8 cellular contexts compared by ENCODE assay signal in the genomic region with DNA sequence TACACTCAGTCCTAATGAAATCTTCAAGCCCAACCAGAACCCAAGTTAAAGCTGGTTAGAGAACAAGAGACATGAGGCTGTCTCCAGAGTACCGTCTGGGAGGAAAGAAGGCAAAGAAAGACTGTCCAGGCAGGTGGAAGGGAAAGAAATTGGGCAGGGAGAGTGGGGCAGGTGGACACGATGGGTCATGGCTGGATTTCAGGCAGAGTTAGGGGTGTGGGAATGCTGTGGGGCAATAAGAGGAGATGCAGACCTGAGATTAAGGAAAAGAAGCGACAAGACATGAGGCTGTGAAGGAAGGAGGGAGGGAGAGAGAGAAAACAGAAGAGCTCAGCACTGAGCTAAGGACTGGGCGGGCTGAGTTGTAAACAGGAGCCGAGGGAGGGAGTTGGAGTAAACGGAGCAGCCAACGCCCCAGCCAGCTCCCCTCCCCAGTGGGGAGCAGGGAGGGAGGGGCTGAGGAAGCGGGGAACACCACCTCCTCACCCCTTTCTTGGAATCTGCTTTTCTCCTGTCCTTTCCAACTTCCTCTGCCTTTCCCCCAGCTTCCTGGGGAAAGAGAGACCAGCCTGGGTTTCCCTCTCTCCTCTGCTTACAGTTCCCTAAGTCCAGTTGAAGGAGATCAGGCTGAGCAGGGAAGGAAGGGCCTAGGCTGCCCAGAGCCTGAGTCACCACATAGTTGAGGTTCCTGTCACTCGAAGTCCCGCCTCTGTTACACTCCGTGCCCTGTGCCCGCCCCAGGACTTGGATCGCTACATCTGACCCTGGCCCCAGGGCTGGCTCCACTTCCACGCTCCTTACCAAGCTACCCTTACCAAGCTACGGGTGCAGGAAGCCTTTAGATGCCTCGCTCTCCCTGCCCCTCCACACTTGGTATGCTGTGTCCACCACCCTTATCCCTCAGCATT. TPM values are rescaled to one million over a fixed set of nuclear protein-coding genes. Genes with fewer than 3 reads are reported as not detected.
DNase-seq lines count a peak whose midpoint lies in the region; ATAC-seq, FAIRE-seq and TF ChIP-seq lines count a peak whose summit lies in the region.

No MANE protein-coding gene starts in this region.

- H3K9ac ChIP-seq in mammary epithelial cell (ENCODE audit: insufficient read depth, low read length) (peak overlapping the region; percentile 90), keratinocyte (ENCODE audit: control insufficient read depth, extremely low read depth, insufficient read depth, low read length) (peak overlapping the region; percentile 88)

- WGBS in mammary epithelial cell (ENCODE audit: low coverage, missing lambda C conversion rate) = 1% methylated on average over 14 of the region's 16 CpGs

- H3K4me3 ChIP-seq in HEK293 (ENCODE audit: low read depth, low read length) (no peak overlapping the region; the same call in 1 of the 2 replicates), mammary epithelial cell (replicated peaks in 1 of 3; ENCODE audit: insufficient read depth in 1 of 3, low read depth in 2 of 3, low read length in 3 of 3) (peak overlapping the region; percentile 26 to 45 (median 43)), keratinocyte (ENCODE audit: control insufficient read depth in 2 of 3, extremely low read depth in 1 of 3, insufficient read depth in 2 of 3, low read depth in 1 of 3, low read length in 3 of 3) (peak overlapping the region; percentile 3 to 65 (median 50))

- H3K9me3 ChIP-seq in HEK293 (ENCODE audit: control insufficient read depth, insufficient read depth, low read depth, low read length) (no peaks in the 10 kb centered on the region), mammary epithelial cell (replicated peaks; ENCODE audit: insufficient read depth, low read length) (no peaks in the 10 kb centered on the region), keratinocyte (ENCODE audit: control insufficient read depth, low read depth, low read length) (no peaks in the 10 kb centered on the region)

- H3K36me3 ChIP-seq in HEK293 (ENCODE audit: control insufficient read depth in 2 of 2, insufficient read depth in 1 of 2, low read length in 2 of 2) (peaks cover 0 to 19% of the 10 kb centered on the region in 2 experiments; a peak in 2 of 3 replicates), mammary epithelial cell (ENCODE audit: insufficient read depth, low read length) (no peaks in the 10 kb centered on the region), keratinocyte (ENCODE audit: control insufficient read depth in 2 of 2, extremely low read depth in 1 of 2, insufficient read depth in 2 of 2, low read length in 2 of 2) (peaks cover 0 to 4% of the 10 kb centered on the region in 2 experiments)

- H3K27ac ChIP-seq in HEK293 (ENCODE audit: extremely low read depth, low read depth, low read length) = peak overlapping the region; percentile 5; the same call in 1 of the 2 replicates
- peak overlapping the region; percentile 92 for H3K27ac ChIP-seq in mammary epithelial cell (ENCODE audit: insufficient read depth, low read depth, low read length)
- peak overlapping the region; percentile 97 for H3K27ac ChIP-seq in keratinocyte (ENCODE audit: control insufficient read depth, insufficient read depth, low read length)

- in situ Hi-C loops in mammary epithelial cell (cut with MboI; ENCODE audit: low sequenced_read_pairs in 2 of 2) = loop anchor here in 1 of 2 donors (10.0 kb wide), 1 partner anchor 158 kb away; no protein-coding TSS in a partner anchor

- POLR2A ChIA-PET in HEK293 (lab: Yijun Ruan, JAX) = interaction anchor here (0.5 to 5.7 kb wide), 15 partner anchors 7 to 339 kb away, joined by 3 to 53 read pairs (median 4); a partner anchor contains a TSS

- intact Hi-C loops in mammary epithelial cell (cut with micrococcal nuclease) = no loop called here

- ATAC-seq in HG03439 (IDR thresholded peaks at IDR 0.05; ENCODE audit: unreplicated experiment) = no peak

- no peak for TF ChIP-seq CTCF in HEK293 (tag by site-specific recombination; IDR thresholded peaks at IDR 0.05)
- no peak for TF ChIP-seq CTCF in mammary epithelial cell (conservative IDR thresholded peaks at IDR 0.05 in 1 of 2, IDR thresholded peaks at IDR 0.05 in 1 of 2; ENCODE audit: extremely low read depth in 1 of 2, insufficient read depth in 1 of 2, low read depth in 1 of 2, low read length in 2 of 2)
- no peak for TF ChIP-seq CTCF in keratinocyte (optimal IDR thresholded peaks at IDR 0.05 in 1 of 3, IDR thresholded peaks at IDR 0.05 in 1 of 3, conservative IDR thresholded peaks at IDR 0.05 in 1 of 3; ENCODE audit: extremely low read depth in 1 of 3, insufficient read depth in 2 of 3, low read length in 3 of 3)

- H3K27me3 ChIP-seq in mammary epithelial cell (ENCODE audit: insufficient read depth, low read length) = no peaks in the 10 kb centered on the region
- H3K27me3 ChIP-seq in keratinocyte (ENCODE audit: control insufficient read depth, extremely low read depth, insufficient read depth, low read length) = no peaks in the 10 kb centered on the region

- BruUV-seq in mammary epithelial cell (replicated peaks; lab: Mats Ljungman, UMichigan) = TSS peak; percentile 69

- CTCF ChIA-PET in HEK293 (lab: Yijun Ruan, JAX) = interaction anchor here (0.6 to 4.0 kb wide), 7 partner anchors 11 to 172 kb away, joined by 3 to 30 read pairs (median 4); no protein-coding TSS in a partner anchor
- CTCF ChIA-PET in mammary epithelial cell (lab: Charles Lee; ENCODE audit: low non-redundant PET) = interaction anchor here (0.5 to 1.6 kb wide), 3 partner anchors 10 to 471 kb away, joined by 3 to 11 read pairs (median 5); no protein-coding TSS in a partner anchor

- peaks cover 15% of the 10 kb centered on the region for H3K79me2 ChIP-seq in mammary epithelial cell (ENCODE audit: insufficient read depth, low read length)
- H3K79me2 ChIP-seq in keratinocyte (ENCODE audit: control insufficient read depth, insufficient read depth, low read length) = no peaks in the 10 kb centered on the region

- no peaks in the 10 kb centered on the region for H4K20me1 ChIP-seq in mammary epithelial cell (ENCODE audit: insufficient read depth, low read length)
- peaks cover 7% of the 10 kb centered on the region for H4K20me1 ChIP-seq in keratinocyte (ENCODE audit: control insufficient read depth, extremely low read depth, insufficient read depth, low read length)

- peak; percentile 65 for FAIRE-seq in keratinocyte (lab: Jason Lieb, UNC)

- DNase-seq in 8988T = peak; percentile 91
- peak; percentile 68 for DNase-seq in T follicular helper cell (ENCODE audit: low read depth)
- DNase-seq in mammary epithelial cell = peak; percentile 93
- DNase-seq in keratinocyte (ENCODE audit: low read depth, low spot score) = no peak
- DNase-seq in stimulated activated CD8-positive, alpha-beta memory T cell treated with anti-CD3 and anti-CD28 coated beads, Interleukin-4, amount 100 ng/mL, for 48 hours = peak; percentile 62
- no peak for DNase-seq in KG1 (lab: John Stamatoyannopoulos, UW)

- H3K4me2 ChIP-seq in mammary epithelial cell (ENCODE audit: insufficient read depth, low read depth, low read length) (peak overlapping the region; percentile 88), keratinocyte (ENCODE audit: control insufficient read depth, extremely low read depth, insufficient read depth, low read depth, low read length) (peak overlapping the region; percentile 96)

- H3K4me1 ChIP-seq in HEK293 (ENCODE audit: control insufficient read depth, insufficient read depth, low read length) = peaks cover 6% of the 10 kb centered on the region; the same call in 1 of the 2 replicates
- H3K4me1 ChIP-seq in mammary epithelial cell (ENCODE audit: insufficient read depth, low read length) = peaks cover 77% of the 10 kb centered on the region
- peaks cover 81% of the 10 kb centered on the region for H3K4me1 ChIP-seq in keratinocyte (ENCODE audit: control insufficient read depth, extremely low read depth, insufficient read depth, low read length)

- H2AFZ ChIP-seq in mammary epithelial cell (ENCODE audit: low read depth, low read length) = peak overlapping the region; percentile 40
- H2AFZ ChIP-seq in keratinocyte (ENCODE audit: control insufficient read depth, low read length) = no peak overlapping the region

- peaks cover 2% of the 10 kb centered on the region for H3K9me1 ChIP-seq in keratinocyte (ENCODE audit: control insufficient read depth, extremely low read depth, insufficient read depth, low read length)

- dilution Hi-C loops in mammary epithelial cell (cut with HindIII; ENCODE audit: low sequenced_read_pairs) (loop anchor here (5.0 kb wide), 1 partner anchor 44 kb away; no protein-coding TSS in a partner anchor), keratinocyte (cut with MboI; ENCODE audit: extremely low pct_ligation_motif_present, low sequenced_read_pairs) (no loop called here)

RNA-seq across cellular contexts. Expression of a gene that starts 6.6 kb away (rescaled TPM):
- total RNA-seq in mammary epithelial cell = 100 to 1,000 TPM; 494 to 702 TPM
- 130 TPM for polyA plus RNA-seq in mammary epithelial cell
- polyA minus RNA-seq in mammary epithelial cell = 1,418 TPM
- 195 to 220 TPM (median 207 TPM) in 3 replicates for polyA plus RNA-seq in keratinocyte
- 177 TPM for polyA plus RNA-seq in keratinocyte (2011; ENCODE audit: low read depth)
- polyA plus RNA-seq in keratinocyte (2011; cell fraction: cytosol; rRNA removed) = 69.0 and 81.5 TPM in 2 replicates
- polyA plus RNA-seq in keratinocyte (2011; cell fraction: nucleus; rRNA removed) = 933 and 1,273 TPM in 2 replicates
- 296 and 367 TPM in 2 replicates for polyA plus RNA-seq in keratinocyte (2012; ENCODE audit: low replicate concordance)
- polyA minus RNA-seq in keratinocyte = 503 to 1,127 TPM (median 686 TPM) in 3 replicates
- polyA minus RNA-seq in keratinocyte (2011; cell fraction: cytosol; rRNA and poly(A)+ RNA removed) = 209 TPM
- 2,164 and 3,990 TPM in 2 replicates for polyA minus RNA-seq in keratinocyte (2011; cell fraction: nucleus; rRNA and poly(A)+ RNA removed)

RNA-seq across cellular contexts. Expression of a gene that starts 20.5 kb away (rescaled TPM):
- total RNA-seq in mammary epithelial cell = 1,000 to 10,000 TPM; 1,183 to 1,218 TPM
- polyA plus RNA-seq in mammary epithelial cell (1,634 TPM), keratinocyte (1,553 to 1,943 TPM (median 1,735 TPM) in 3 replicates)
- polyA minus RNA-seq in mammary epithelial cell (1,987 TPM), keratinocyte (1,076 to 1,632 TPM (median 1,456 TPM) in 3 replicates)
- 533 TPM for polyA plus RNA-seq in keratinocyte (2011; ENCODE audit: low read depth)
- polyA plus RNA-seq in keratinocyte (2011; cell fraction: cytosol; rRNA removed) = 1,489 and 2,026 TPM in 2 replicates
- polyA plus RNA-seq in keratinocyte (2011; cell fraction: nucleus; rRNA removed) = 533 and 561 TPM in 2 replicates
- polyA plus RNA-seq in keratinocyte (2012; ENCODE audit: low replicate concordance) = 1,577 and 1,717 TPM in 2 replicates
- 1,594 TPM for polyA minus RNA-seq in keratinocyte (2011; cell fraction: cytosol; rRNA and poly(A)+ RNA removed)
- polyA minus RNA-seq in keratinocyte (2011; cell fraction: nucleus; rRNA and poly(A)+ RNA removed) = 251 and 310 TPM in 2 replicates

RNA-seq across cellular contexts. Expression of a gene that starts 38.1 kb away (rescaled TPM):
- total RNA-seq in mammary epithelial cell = 10 to 100 TPM in 1 of 2 donors, 1 to 10 TPM in 1; 7.8 to 18.5 TPM
- 12.2 TPM for polyA plus RNA-seq in mammary epithelial cell
- 11.7 TPM for polyA minus RNA-seq in mammary epithelial cell
- 10.1 to 12.3 TPM (median 10.5 TPM) in 3 replicates for polyA plus RNA-seq in keratinocyte
- 4.3 TPM for polyA plus RNA-seq in keratinocyte (2011; ENCODE audit: low read depth)
- polyA plus RNA-seq in keratinocyte (2011; cell fraction: cytosol; rRNA removed) = 4.7 and 7.8 TPM in 2 replicates
- polyA plus RNA-seq in keratinocyte (2011; cell fraction: nucleus; rRNA removed) = 31.6 and 35.4 TPM in 2 replicates
- polyA plus RNA-seq in keratinocyte (2012; ENCODE audit: low replicate concordance) = 10.6 and 11.7 TPM in 2 replicates
- polyA minus RNA-seq in keratinocyte = 5.7 to 10.8 TPM (median 9.4 TPM) in 3 replicates
- 7.5 TPM for polyA minus RNA-seq in keratinocyte (2011; cell fraction: cytosol; rRNA and poly(A)+ RNA removed)
- 9.0 and 14.4 TPM in 2 replicates for polyA minus RNA-seq in keratinocyte (2011; cell fraction: nucleus; rRNA and poly(A)+ RNA removed)

RNA-seq across cellular contexts. Expression of a gene that starts 48.5 kb away (rescaled TPM):
- 100 to 1,000 TPM; 157 to 169 TPM for total RNA-seq in mammary epithelial cell
- polyA plus RNA-seq in mammary epithelial cell (39.3 TPM), keratinocyte (29.4 to 44.3 TPM (median 39.7 TPM) in 3 replicates)
- polyA minus RNA-seq in mammary epithelial cell (227 TPM), keratinocyte (56.3 to 107 TPM (median 107 TPM) in 3 replicates)
- 36.0 TPM for polyA plus RNA-seq in keratinocyte (2011; ENCODE audit: low read depth)
- polyA plus RNA-seq in keratinocyte (2011; cell fraction: cytosol; rRNA removed) = 25.2 and 30.6 TPM in 2 replicates
- 65.7 and 66.8 TPM in 2 replicates for polyA plus RNA-seq in keratinocyte (2011; cell fraction: nucleus; rRNA removed)
- polyA plus RNA-seq in keratinocyte (2012; ENCODE audit: low replicate concordance) = 49.0 and 96.6 TPM in 2 replicates
- polyA minus RNA-seq in keratinocyte (2011; cell fraction: cytosol; rRNA and poly(A)+ RNA removed) = 43.5 TPM
- polyA minus RNA-seq in keratinocyte (2011; cell fraction: nucleus; rRNA and poly(A)+ RNA removed) = 43.9 and 54.5 TPM in 2 replicates

RNA-seq across cellular contexts. Expression of a gene that starts 59.4 kb away (rescaled TPM):
- total RNA-seq in mammary epithelial cell = 10 to 100 TPM; 21.0 to 46.6 TPM
- polyA plus RNA-seq in mammary epithelial cell = 20.7 TPM
- 25.2 TPM for polyA minus RNA-seq in mammary epithelial cell
- 13.6 to 15.1 TPM (median 13.6 TPM) in 3 replicates for polyA plus RNA-seq in keratinocyte
- 10.9 TPM for polyA plus RNA-seq in keratinocyte (2011; ENCODE audit: low read depth)
- 5.5 and 6.4 TPM in 2 replicates for polyA plus RNA-seq in keratinocyte (2011; cell fraction: cytosol; rRNA removed)
- polyA plus RNA-seq in keratinocyte (2011; cell fraction: nucleus; rRNA removed) = 40.3 and 47.3 TPM in 2 replicates
- 12.8 and 16.1 TPM in 2 replicates for polyA plus RNA-seq in keratinocyte (2012; ENCODE audit: low replicate concordance)
- polyA minus RNA-seq in keratinocyte = 18.4 to 40.8 TPM (median 19.1 TPM) in 3 replicates
- 17.3 TPM for polyA minus RNA-seq in keratinocyte (2011; cell fraction: cytosol; rRNA and poly(A)+ RNA removed)
- polyA minus RNA-seq in keratinocyte (2011; cell fraction: nucleus; rRNA and poly(A)+ RNA removed) = 9.6 and 10.6 TPM in 2 replicates

Comparison
In these comparisons a context has a peak if more than half of its experiments do, and no peak if none do; other contexts are left out.
1. DNase-seq: peak in 8988T (single experiment), T follicular helper cell (single experiment), mammary epithelial cell (single experiment) and stimulated activated CD8-positive, alpha-beta memory T cell treated with anti-CD3 and anti-CD28 coated beads, Interleukin-4, amount 100 ng/mL, for 48 hours (single experiment); none in keratinocyte (single experiment) and KG1 (single experiment).
2. H3K27ac ChIP-seq: peak in every context shown above with its lines; median percentile 97 in keratinocyte; 92 in mammary epithelial cell; 5 in HEK293.